ENCODE assay signal across 12 cellular contexts in the genomic region with DNA sequence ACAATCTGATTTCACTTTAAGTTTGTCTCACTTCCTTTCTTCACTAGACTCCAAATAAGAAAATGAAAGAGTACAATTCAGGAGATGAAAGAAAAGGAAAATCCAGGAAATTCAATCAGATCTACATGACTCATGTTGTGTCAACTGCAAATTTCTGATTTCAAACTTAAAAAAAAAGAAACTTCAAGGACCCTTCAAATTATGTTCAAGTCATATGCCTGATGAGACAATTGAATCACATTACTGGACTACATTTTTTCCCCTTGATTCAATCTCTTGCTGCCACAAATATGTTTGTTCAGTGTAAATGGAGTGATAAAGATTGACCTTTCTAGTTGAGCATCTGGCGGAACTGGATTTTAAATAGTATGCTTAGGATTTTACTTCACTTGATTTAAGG. TPM values are rescaled to one million over a fixed set of nuclear protein-coding genes. Genes with fewer than 3 reads are reported as not detected.
DNase-seq lines count a peak whose midpoint lies in the region; ATAC-seq and TF ChIP-seq lines count a peak whose summit lies in the region.
"Had no signal": no experiment of that assay in that cellular context is flagged by ENCODE, and none has a peak within 500 bp of the region (broad histone marks: within the 10 kb centered on the region; RNA-seq: fewer than 3 reads in every experiment).

No MANE protein-coding gene starts in this region.

- H3K9me3 ChIP-seq in RWPE2 (ENCODE audit: severe bottlenecking): no peaks in the 10 kb centered on the region
- no peaks in the 10 kb centered on the region for H3K9me3 ChIP-seq in upper lobe of right lung
- H3K9me3 ChIP-seq: suprapubic skin had no signal

- peak in 2 of 3 experiments; percentile 8 to 36 for DNase-seq in NCI-H1417 (lab: John Stamatoyannopoulos, UW)
- no peak for DNase-seq in NCI-H1417 treated with DMSO at 0.1 percent for 48 hours (lab: John Stamatoyannopoulos, UW)
- no peak for DNase-seq in RWPE2 (ENCODE audit: low spot score)
- DNase-seq in fibroblast of pulmonary artery (ENCODE audit: low read depth): peak; percentile 90
- no peak for DNase-seq in upper lobe of right lung
- no peak for DNase-seq in hippocampal formation (lab: John Stamatoyannopoulos, UW)
- DNase-seq in COR-L47 (lab: John Stamatoyannopoulos, UW): no peak
- DNase-seq: 8988T had no signal

- peak overlapping the region; percentile 96 for H3K27ac ChIP-seq in RWPE2 (ENCODE audit: poor library complexity, severe bottlenecking)
- no peak overlapping the region for H3K27ac ChIP-seq in upper lobe of right lung
- H3K27ac ChIP-seq: suprapubic skin had no signal

- intact Hi-C loops in upper lobe of right lung (cut with DNase I): no loop called here

- H3K4me3 ChIP-seq in RWPE2 (ENCODE audit: severe bottlenecking) (no peak overlapping the region), fibroblast of pulmonary artery (replicated peaks; ENCODE audit: low read depth, low read length) (no peak overlapping the region), upper lobe of right lung (no peak overlapping the region)
- H3K4me3 ChIP-seq: suprapubic skin had no signal

- TF ChIP-seq CTCF in RWPE2 (IDR thresholded peaks at IDR 0.05; ENCODE audit: poor library complexity, severe bottlenecking) (no peak), fibroblast of pulmonary artery (IDR thresholded peaks at IDR 0.05; ENCODE audit: low read length, missing control alignments) (no peak), upper lobe of right lung (IDR thresholded peaks at IDR 0.05) (no peak)

- no peaks in the 10 kb centered on the region for H3K27me3 ChIP-seq in RWPE2 (ENCODE audit: insufficient read depth, poor library complexity, severe bottlenecking)
- H3K27me3 ChIP-seq in upper lobe of right lung: no peaks in the 10 kb centered on the region
- H3K27me3 ChIP-seq: suprapubic skin had no signal

- H3K36me3 ChIP-seq in RWPE2 (ENCODE audit: low read depth): no peaks in the 10 kb centered on the region
- H3K36me3 ChIP-seq in upper lobe of right lung: no peaks in the 10 kb centered on the region
- H3K36me3 ChIP-seq: suprapubic skin had no signal

- peak; percentile 95 for ATAC-seq in RWPE2 (ENCODE audit: low read depth)
- ATAC-seq in upper lobe of right lung: peak; percentile 78
- no peak for ATAC-seq in GM21447 (IDR thresholded peaks at IDR 0.05; ENCODE audit: unreplicated experiment)

- H3K4me1 ChIP-seq in RWPE2 (ENCODE audit: insufficient read depth, poor library complexity, severe bottlenecking): peaks cover 42% of the 10 kb centered on the region
- no peaks in the 10 kb centered on the region for H3K4me1 ChIP-seq in upper lobe of right lung
- H3K4me1 ChIP-seq: suprapubic skin had no signal

RNA-seq across cellular contexts. Expression of a gene that starts 37.4 kb away (rescaled TPM):
- total RNA-seq in upper lobe of right lung: 1.2 TPM
- total RNA-seq: NCI-H460; T-helper 2 cell treated with Interferon-gamma antibody and Interleukin-4, amounts not matched to agents 100 ng/mL and 5 ng/mL, for 36 hours had no signal

Comparison
In these comparisons a context has a peak if more than half of its experiments do, and no peak if none do; other contexts are left out.
1. DNase-seq: peak in NCI-H1417 (2 of 3) and fibroblast of pulmonary artery (single experiment); none in NCI-H1417 treated with DMSO at 0.1 percent for 48 hours (single experiment), RWPE2 (single experiment), upper lobe of right lung (single experiment), hippocampal formation (0 of 2) and COR-L47 (single experiment).